16 cellular contexts compared by ENCODE assay signal in the genomic region with DNA sequence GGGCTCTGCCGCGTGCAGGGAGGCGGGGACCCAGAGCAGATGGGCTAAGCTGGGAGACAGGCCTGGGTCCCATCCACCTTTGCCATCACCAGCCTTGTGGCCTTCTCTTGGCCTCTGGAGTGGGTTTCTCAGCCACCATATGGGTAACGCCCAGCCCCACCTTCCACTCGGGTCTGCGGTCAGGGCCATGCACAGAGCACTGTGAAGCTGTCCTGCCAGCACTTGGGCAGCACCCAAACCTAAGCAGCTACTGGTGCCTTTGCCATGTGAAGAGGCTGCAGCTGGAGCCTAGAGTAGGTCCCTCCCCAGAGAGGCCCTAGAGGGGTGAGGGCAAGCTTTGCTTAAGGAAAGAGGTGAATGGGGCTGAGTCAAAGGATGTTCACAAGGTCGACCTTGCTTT. TPM values are rescaled to one million over a fixed set of nuclear protein-coding genes. Genes with fewer than 3 reads are reported as not detected.
DNase-seq lines count a peak whose midpoint lies in the region; ATAC-seq and TF ChIP-seq lines count a peak whose summit lies in the region.
"Had no signal": no experiment of that assay in that cellular context is flagged by ENCODE, and none has a peak within 500 bp of the region (broad histone marks: within the 10 kb centered on the region; RNA-seq: fewer than 3 reads in every experiment).

No MANE protein-coding gene starts in this region.

- DNase-seq in DMS53 (lab: John Stamatoyannopoulos, UW) (peak; percentile 56), DMS53 treated with DMSO at 0.1 percent for 48 hours (lab: John Stamatoyannopoulos, UW; ENCODE audit: unreplicated experiment) (no peak), Right ventricle myocardium inferior (ENCODE audit: missing footprints) (no peak), right atrium auricular region (ENCODE audit: low spot score) (no peak), left ventricle myocardium inferior (no peak), putamen (ENCODE audit: low spot score) (no peak)
- no peak for DNase-seq in stimulated activated naive B cell treated with anti-CD40 and anti-IgM and Interleukin-4, amounts not matched to agents 10 μg/mL and 1 μg/mL and 100 μg/mL, for 72 hours
- no peak for DNase-seq in activated CD4-positive, alpha-beta T cell treated with anti-CD3 and anti-CD28 coated beads for 48 hours
- DNase-seq: CD8-positive, alpha-beta T cell; COR-L47; DMS153; GF-D8; HCEC 1CT had no signal

- H3K36me3 Mint-ChIP-seq in stimulated activated naive B cell treated with anti-CD40 and anti-IgM and Interleukin-4, amounts not matched to agents 10 μg/mL and 1 μg/mL and 100 μg/mL, for 72 hours = peaks cover 41 to 43% of the 10 kb centered on the region in 2 donors

- H3K27me3 Mint-ChIP-seq in stimulated activated naive B cell treated with anti-CD40 and anti-IgM and Interleukin-4, amounts not matched to agents 10 μg/mL and 1 μg/mL and 100 μg/mL, for 72 hours = no peaks in the 10 kb centered on the region

- H3K4me3 Mint-ChIP-seq in stimulated activated naive B cell treated with anti-CD40 and anti-IgM and Interleukin-4, amounts not matched to agents 10 μg/mL and 1 μg/mL and 100 μg/mL, for 72 hours = no peak overlapping the region
- H3K4me3 Mint-ChIP-seq: CD14-positive monocyte; CD8-positive, alpha-beta T cell had no signal

- peak; percentile 18 for ATAC-seq in Right ventricle myocardium inferior
- ATAC-seq in stimulated activated naive B cell treated with anti-CD40 and anti-IgM and Interleukin-4, amounts not matched to agents 10 μg/mL and 1 μg/mL and 100 μg/mL, for 72 hours (replicated peaks) = no peak
- ATAC-seq: CD8-positive, alpha-beta T cell; HepG2 had no signal

- H3K36me3 ChIP-seq in right atrium auricular region (peaks cover 46% of the 10 kb centered on the region), left ventricle myocardium inferior (peaks cover 58% of the 10 kb centered on the region)

- H3K27ac Mint-ChIP-seq in stimulated activated naive B cell treated with anti-CD40 and anti-IgM and Interleukin-4, amounts not matched to agents 10 μg/mL and 1 μg/mL and 100 μg/mL, for 72 hours = peak overlapping the region; percentile 44
- H3K27ac Mint-ChIP-seq: CD8-positive, alpha-beta T cell had no signal

- H3K27ac ChIP-seq in right atrium auricular region = peak overlapping the region in 1 of 2 donors; percentile 7
- peak overlapping the region; percentile 29 for H3K27ac ChIP-seq in left ventricle myocardium inferior (replicated peaks)
- H3K27ac ChIP-seq: 22Rv1 had no signal

- H3K4me1 ChIP-seq in right atrium auricular region (peaks cover 0 to 28% of the 10 kb centered on the region in 2 donors), left ventricle myocardium inferior (peaks cover 50% of the 10 kb centered on the region)

- peaks cover 10 to 12% of the 10 kb centered on the region in 2 donors for H3K4me1 Mint-ChIP-seq in stimulated activated naive B cell treated with anti-CD40 and anti-IgM and Interleukin-4, amounts not matched to agents 10 μg/mL and 1 μg/mL and 100 μg/mL, for 72 hours

- H3K9me3 ChIP-seq in right atrium auricular region (no peaks in the 10 kb centered on the region), left ventricle myocardium inferior (replicated peaks) (no peaks in the 10 kb centered on the region)

- no peaks in the 10 kb centered on the region for H3K9me3 Mint-ChIP-seq in stimulated activated naive B cell treated with anti-CD40 and anti-IgM and Interleukin-4, amounts not matched to agents 10 μg/mL and 1 μg/mL and 100 μg/mL, for 72 hours
- H3K9me3 Mint-ChIP-seq: CD8-positive, alpha-beta T cell had no signal

- H3K4me3 ChIP-seq in right atrium auricular region (no peak overlapping the region), left ventricle myocardium inferior (no peak overlapping the region)

- intact Hi-C loops in Right ventricle myocardium inferior (cut with DNase I) (no loop called here), left ventricle myocardium inferior (cut with micrococcal nuclease) (no loop called here)

- no peaks in the 10 kb centered on the region for H3K27me3 ChIP-seq in right atrium auricular region
- no peaks in the 10 kb centered on the region for H3K27me3 ChIP-seq in left ventricle myocardium inferior (ENCODE audit: low read depth)

- no peak for TF ChIP-seq CTCF in right atrium auricular region (IDR thresholded peaks at IDR 0.05)
- TF ChIP-seq CTCF in left ventricle myocardium inferior (IDR thresholded peaks at IDR 0.05; ENCODE audit: borderline replicate concordance) = no peak

RNA-seq across cellular contexts. Expression of gene NPAS1, which starts 24.1 kb away (rescaled TPM):
- total RNA-seq in Right ventricle myocardium inferior (not detected), right atrium auricular region (under 1 TPM in 1 of 2 donors, not detected in 1; 0.39 TPM), left ventricle myocardium inferior (not detected)

RNA-seq across cellular contexts. Expression of gene TMEM160, which starts 52.9 kb away (rescaled TPM):
- total RNA-seq in Right ventricle myocardium inferior (27.7 TPM), right atrium auricular region (10 to 100 TPM; 47.8 to 51.0 TPM), left ventricle myocardium inferior (27.1 TPM)
